In genomic region chr9:81234924-81235610, GRCh38 we compare ENCODE assay signal across 22 cellular contexts.
"Had no signal": no experiment of that assay in that cellular context is flagged by ENCODE, and none has a peak within 500 bp of the region (broad histone marks: within the 10 kb centered on the region; RNA-seq: fewer than 3 reads in every experiment).

No MANE protein-coding gene starts in this region.

- H3K27me3 ChIP-seq: brain microvascular endothelial cell, gastrocnemius medialis, tibial artery had no signal

- H3K36me3 ChIP-seq: brain microvascular endothelial cell, gastrocnemius medialis, lower lobe of right lung, tibial artery had no signal

- FAIRE-seq: keratinocyte had no signal

- H3K4me3 ChIP-seq: coronary artery, gastrocnemius medialis, lower lobe of right lung, tibial artery had no signal

- H3K9me3 ChIP-seq: gastrocnemius medialis, lower lobe of right lung, tibial artery had no signal

- H3K4me1 ChIP-seq: gastrocnemius medialis, lower lobe of right lung, tibial artery had no signal

- DNase-seq: activated CD4-positive, alpha-beta T cell treated with anti-CD3 and anti-CD28 coated beads, Interleukin-2, amount 50 U/mL, for 1 hour; activated CD4-positive, CD25-positive, alpha-beta regulatory T cell treated with anti-CD3 and anti-CD28 coated beads, Interleukin-2, amount 50 U/mL, for 72 hours; activated CD8-positive, alpha-beta memory T cell treated with anti-CD3 and anti-CD28 coated beads for 24 hours; activated CD8-positive, alpha-beta memory T cell treated with anti-CD3 and anti-CD28 coated beads, Interleukin-2, amount 50 U/mL, for 48 hours; activated effector memory CD4-positive, alpha-beta T cell treated with Interleukin-2 at 50 U/mL for 16 hours; activated naive CD4-positive, alpha-beta T cell treated with anti-CD3 and anti-CD28 coated beads, Interleukin-2, amount 50 U/mL, for 16 hours; activated T-cell treated with anti-CD3 and anti-CD28 coated beads, Interleukin-2, amount 50 U/mL, for 48 hours; aorta; brain microvascular endothelial cell; effector CD4-positive, alpha-beta T cell; gastrocnemius medialis; head of caudate nucleus; lower lobe of right lung; stimulated activated CD4-positive, alpha-beta T cell treated with anti-CD3 and anti-CD28 coated beads, Interleukin-12 subunit alpha, Interleukin-12 subunit beta, amount 100 ng/mL, for 4 hours; stimulated activated CD4-positive, alpha-beta T cell treated with anti-CD3 and anti-CD28 coated beads, Interleukin-1b, Interleukin-23, amount 100 ng/mL, for 48 hours; stimulated activated CD8-positive, alpha-beta memory T cell treated with anti-CD3 and anti-CD28 coated beads, Interleukin-4, amount 100 ng/mL, for 48 hours; stimulated activated naive CD8-positive, alpha-beta T cell treated with anti-CD3 and anti-CD28 coated beads, Interleukin-15, Interleukin-2, amounts not matched to agents 100 U/mL and 50 U/mL, for 24 hours; substantia nigra; tibial artery had no signal

- ATAC-seq: esophagus mucosa; gastrocnemius medialis; lower lobe of right lung; stimulated activated naive CD8-positive, alpha-beta T cell treated with anti-CD3 and anti-CD28 coated beads, Interleukin-15, Interleukin-2, amounts not matched to agents 100 U/mL and 50 U/mL, for 24 hours had no signal

- H3K27ac ChIP-seq: brain microvascular endothelial cell, coronary artery, gastrocnemius medialis, lower lobe of right lung, tibial artery had no signal
